Comparison of ENCODE assay signal across 8 cellular contexts in the genomic region with DNA sequence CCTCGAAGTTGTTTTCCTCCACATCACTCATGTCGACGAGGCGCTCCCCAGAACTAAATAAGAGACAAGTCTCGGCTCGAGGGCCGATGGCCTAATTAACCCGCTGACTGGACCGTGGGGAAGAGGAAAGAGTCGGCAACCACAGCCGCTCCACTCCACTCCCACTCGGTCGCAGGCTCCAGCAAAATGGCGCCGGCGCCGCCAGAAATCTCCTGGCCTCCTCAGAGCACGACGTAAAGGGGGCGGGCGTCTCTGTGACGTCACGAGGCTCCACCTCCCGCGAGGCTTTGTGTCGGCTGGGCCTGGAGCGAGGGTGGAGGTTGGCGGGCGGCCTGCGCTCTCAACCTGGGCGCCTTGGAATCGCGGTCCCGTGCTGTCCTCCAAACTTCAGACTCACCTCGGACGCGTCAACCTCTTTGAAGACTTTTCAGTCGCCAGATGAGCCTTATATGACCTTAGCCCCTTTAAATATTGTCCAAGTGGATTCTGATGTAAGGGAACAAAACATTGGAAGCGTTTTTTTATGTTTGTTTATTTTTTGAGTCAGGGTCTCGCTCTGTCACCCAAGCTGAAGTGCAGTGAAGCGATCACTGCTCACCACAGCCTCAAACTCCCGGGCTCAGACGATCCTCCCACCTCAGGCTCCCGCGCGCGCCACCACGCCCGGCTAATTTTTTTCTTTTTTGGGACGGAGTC.
DNase-seq lines count a peak whose midpoint lies in the region; ATAC-seq and TF ChIP-seq lines count a peak whose summit lies in the region.

A gene (minus strand): TSS at position 188 of the 696 bp plus-strand sequence. CDS start 157 bp downstream, at position 31.

- H3K27ac ChIP-seq in BLaER1 = peak within 1 kb of the TSS; percentile 99

- TF ChIP-seq CTCF in choroid plexus epithelial cell (conservative IDR thresholded peaks at IDR 0.05; ENCODE audit: low read depth, low read length) = no peak

- no peaks in the 10 kb centered on the region for H3K27me3 ChIP-seq in BLaER1

- peaks cover 11% of the 10 kb centered on the region; the same call in 1 of the 2 replicates for H3K36me3 ChIP-seq in BLaER1

- peak within 1 kb of the TSS; percentile 91 for H3K4me2 ChIP-seq in BLaER1

- no peaks in the 10 kb centered on the region for H3K9me3 ChIP-seq in BLaER1

- H3K9ac ChIP-seq in BLaER1 = peak within 1 kb of the TSS; percentile 99

- peak within 1 kb of the TSS; percentile 88 for H3K4me3 ChIP-seq in BLaER1
- peak within 1 kb of the TSS; percentile 96 for H3K4me3 ChIP-seq in choroid plexus epithelial cell (ENCODE audit: low read depth, low read length)

- H3K4me1 ChIP-seq in BLaER1 = peaks cover 43% of the 10 kb centered on the region

- peak; percentile 50 for DNase-seq in NCI-H524 treated with DMSO at 0.1 percent for 48 hours (lab: John Stamatoyannopoulos, UW)
- DNase-seq in activated CD4-positive, alpha-beta T cell treated with anti-CD3 and anti-CD28 coated beads for 4 hours = peak; percentile 93 to 97
- peak; percentile 96 for DNase-seq in choroid plexus epithelial cell (ENCODE audit: low read depth)
- DNase-seq in kidney glomerular epithelial cell (lab: John Stamatoyannopoulos, UW) = peak; percentile 98
- DNase-seq in stimulated activated CD4-positive, alpha-beta T cell treated with anti-CD3 and anti-CD28 coated beads, Interleukin-15, amount 100 ng/mL, for 48 hours (ENCODE audit: low read depth in 2 of 2) = peak; percentile 94 to 95

- ATAC-seq in GM19324 (IDR thresholded peaks at IDR 0.05; ENCODE audit: low FRiP score, unreplicated experiment) (peak; percentile 90), HG03460 (IDR thresholded peaks at IDR 0.05; ENCODE audit: unreplicated experiment) (peak; percentile 92)

- peaks cover 44% of the 10 kb centered on the region for H4K20me1 ChIP-seq in BLaER1

Comparison
In these comparisons a context has a peak if more than half of its experiments do, and no peak if none do; other contexts are left out.
1. Peak in every context shown above with its lines: DNase-seq, ATAC-seq, H3K4me3 ChIP-seq and H3K27ac ChIP-seq.